18 cellular contexts compared by ENCODE assay signal in the genomic region with DNA sequence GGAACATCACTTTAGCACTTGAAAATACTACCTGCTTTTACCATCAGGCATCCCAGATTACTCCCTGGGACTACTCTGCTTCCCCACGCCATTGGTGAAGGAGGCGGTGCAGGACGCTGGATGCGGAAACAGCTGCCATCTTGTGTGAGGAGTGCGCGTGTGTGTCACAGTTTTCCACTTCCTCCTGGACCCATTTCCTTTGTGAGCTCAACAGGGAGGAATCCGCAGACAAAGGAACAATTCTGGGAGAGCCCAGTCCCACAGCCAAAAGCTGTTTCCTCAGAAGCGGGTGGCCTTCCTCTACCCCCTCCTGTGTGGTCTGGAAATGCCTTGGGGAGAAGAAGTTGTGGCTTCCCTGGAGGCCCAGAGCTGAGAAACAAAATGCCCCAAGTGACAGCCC. TPM values are rescaled to one million over a fixed set of nuclear protein-coding genes. Genes with fewer than 3 reads are reported as not detected.
A peak's percentile ranks its signal among the peaks of the same experiment; 100 is the strongest.
DNase-seq lines count a peak whose midpoint lies in the region; ATAC-seq, FAIRE-seq and TF ChIP-seq lines count a peak whose summit lies in the region.
"Had no signal": no experiment of that assay in that cellular context is flagged by ENCODE, and none has a peak within 500 bp of the region (broad histone marks: within the 10 kb centered on the region; RNA-seq: fewer than 3 reads in every experiment).

No MANE protein-coding gene starts in this region.

- H3K27ac ChIP-seq in ovary, result no peak overlapping the region

- ATAC-seq in left lobe of liver, result peak; percentile 38
- peak; percentile 39 to 45 for ATAC-seq in stimulated activated naive B cell treated with anti-CD40 and anti-IgM and Interleukin-4, amounts not matched to agents 10 μg/mL and 1 μg/mL and 100 μg/mL, for 72 hours (replicated peaks)
- no peak for ATAC-seq in GM19395 (IDR thresholded peaks at IDR 0.05; ENCODE audit: unreplicated experiment)
- ATAC-seq: stimulated activated effector memory CD8-positive, alpha-beta T cell treated with anti-CD3 and anti-CD28 coated beads, Interleukin-12 subunit alpha, Interleukin-12 subunit beta, amount 100 ng/mL, for 72 hours had no signal

- H3K9me3 ChIP-seq in ovary, result no peaks in the 10 kb centered on the region

- TF ChIP-seq CTCF in ovary (IDR thresholded peaks at IDR 0.05), result no peak

- peaks cover 0 to 1% of the 10 kb centered on the region in 2 donors for H3K4me1 Mint-ChIP-seq in stimulated activated naive B cell treated with anti-CD40 and anti-IgM and Interleukin-4, amounts not matched to agents 10 μg/mL and 1 μg/mL and 100 μg/mL, for 72 hours
- H3K4me1 Mint-ChIP-seq: naive B cell; stimulated activated effector memory CD8-positive, alpha-beta T cell treated with anti-CD3 and anti-CD28 coated beads, Interleukin-12 subunit alpha, Interleukin-12 subunit beta, amount 100 ng/mL, for 72 hours had no signal

- no peak overlapping the region for H3K4me3 ChIP-seq in ovary

- no peak overlapping the region for H3K4me3 Mint-ChIP-seq in stimulated activated naive B cell treated with anti-CD40 and anti-IgM and Interleukin-4, amounts not matched to agents 10 μg/mL and 1 μg/mL and 100 μg/mL, for 72 hours
- H3K4me3 Mint-ChIP-seq: activated CD4-positive, alpha-beta memory T cell treated with anti-CD3 and anti-CD28 coated beads for 36 hours; stimulated activated effector memory CD8-positive, alpha-beta T cell treated with anti-CD3 and anti-CD28 coated beads, Interleukin-12 subunit alpha, Interleukin-12 subunit beta, amount 100 ng/mL, for 72 hours had no signal

- no peak for TF ChIP-seq EP300 in ovary (IDR thresholded peaks at IDR 0.05)

- H3K27me3 Mint-ChIP-seq in stimulated activated naive B cell treated with anti-CD40 and anti-IgM and Interleukin-4, amounts not matched to agents 10 μg/mL and 1 μg/mL and 100 μg/mL, for 72 hours, result peaks cover 9 to 15% of the 10 kb centered on the region in 2 donors

- DNase-seq in GM12891 (ENCODE audit: insufficient read length, low spot score) (no peak), dermis microvascular lymphatic vessel endothelial cell (ENCODE audit: low read depth in 2 of 2) (peak; percentile 86 to 91), left lobe of liver (ENCODE audit: low spot score) (no peak), amniotic stem cell (lab: John Stamatoyannopoulos, UW) (no peak), ovary (no peak), NCI-H187 (lab: John Stamatoyannopoulos, UW) (no peak)
- DNase-seq in stimulated activated naive B cell treated with anti-CD40 and anti-IgM and Interleukin-4, amounts not matched to agents 10 μg/mL and 1 μg/mL and 100 μg/mL, for 72 hours, result no peak
- DNase-seq: activated CD4-positive, alpha-beta memory T cell treated with anti-CD3 and anti-CD28 coated beads for 36 hours; Calu3; islet precursor cell; KG1; naive B cell; NCI-H1417; NCI-H510A; stimulated activated CD4-positive, alpha-beta T cell treated with anti-CD3 and anti-CD28 coated beads, Interleukin-4, amount 100 ng/mL, for 24 hours had no signal

- no peaks in the 10 kb centered on the region for H3K4me1 ChIP-seq in ovary (ENCODE audit: insufficient read depth)

- FAIRE-seq in GM12891 (lab: Jason Lieb, UNC), result no peak
- FAIRE-seq: RCC 7860 had no signal

- H3K27me3 ChIP-seq in ovary, result no peaks in the 10 kb centered on the region

- intact Hi-C loops in ovary (cut with DNase I), result no loop called here

- H3K36me3 ChIP-seq in ovary, result no peaks in the 10 kb centered on the region

- H3K9me3 Mint-ChIP-seq in stimulated activated naive B cell treated with anti-CD40 and anti-IgM and Interleukin-4, amounts not matched to agents 10 μg/mL and 1 μg/mL and 100 μg/mL, for 72 hours, result no peaks in the 10 kb centered on the region
- H3K9me3 Mint-ChIP-seq: activated CD4-positive, alpha-beta memory T cell treated with anti-CD3 and anti-CD28 coated beads for 36 hours; stimulated activated effector memory CD8-positive, alpha-beta T cell treated with anti-CD3 and anti-CD28 coated beads, Interleukin-12 subunit alpha, Interleukin-12 subunit beta, amount 100 ng/mL, for 72 hours had no signal

- 86 to 93% (median 89%) methylated on average over 8 of the region's 8 CpGs for WGBS in ovary, 3 donors

- no peaks in the 10 kb centered on the region for H3K36me3 Mint-ChIP-seq in stimulated activated naive B cell treated with anti-CD40 and anti-IgM and Interleukin-4, amounts not matched to agents 10 μg/mL and 1 μg/mL and 100 μg/mL, for 72 hours
- H3K36me3 Mint-ChIP-seq: activated CD4-positive, alpha-beta memory T cell treated with anti-CD3 and anti-CD28 coated beads for 36 hours; naive B cell; stimulated activated effector memory CD8-positive, alpha-beta T cell treated with anti-CD3 and anti-CD28 coated beads, Interleukin-12 subunit alpha, Interleukin-12 subunit beta, amount 100 ng/mL, for 72 hours had no signal

- TF ChIP-seq POLR2A in GM12891 (IDR thresholded peaks at IDR 0.05; ENCODE audit: low read depth, low read length), result no peak
- no peak for TF ChIP-seq POLR2A in ovary (IDR thresholded peaks at IDR 0.05)

- H3K27ac Mint-ChIP-seq in stimulated activated naive B cell treated with anti-CD40 and anti-IgM and Interleukin-4, amounts not matched to agents 10 μg/mL and 1 μg/mL and 100 μg/mL, for 72 hours, result no peak overlapping the region
- H3K27ac Mint-ChIP-seq: activated CD4-positive, alpha-beta memory T cell treated with anti-CD3 and anti-CD28 coated beads for 36 hours; stimulated activated effector memory CD8-positive, alpha-beta T cell treated with anti-CD3 and anti-CD28 coated beads, Interleukin-12 subunit alpha, Interleukin-12 subunit beta, amount 100 ng/mL, for 72 hours had no signal

TF ChIP-seq in GM12891, 5 proteins besides CTCF, POLR2A, EP300 and RAD21:
- TF ChIP-seq POU2F2 (IDR thresholded peaks at IDR 0.05; ENCODE audit: low read depth, low read length) (no peak), SPI1 (IDR thresholded peaks at IDR 0.05; ENCODE audit: low read depth, low read length) (peak; percentile 45; the same call in 1 of the 2 replicates), POLR2AphosphoS5 (IDR thresholded peaks at IDR 0.05; ENCODE audit: low read depth, low read length) (no peak), PAX5 (IDR thresholded peaks at IDR 0.05; ENCODE audit: insufficient read depth, low read length, severe bottlenecking) (no peak), TAF1 (IDR thresholded peaks at IDR 0.05; ENCODE audit: low read depth, low read length) (no peak)

RNA-seq across cellular contexts. Expression of gene AFAP1L1, which starts 16.8 kb away (rescaled TPM):
- 0.05 TPM for polyA plus RNA-seq in GM12891 (2012; ENCODE audit: low read depth, missing spikeins)
- total RNA-seq in dermis microvascular lymphatic vessel endothelial cell, result 144 and 264 TPM in 2 replicates
- 2.6 TPM for total RNA-seq in left lobe of liver
- 10 to 100 TPM in 3 of 7 donors, 1 to 10 TPM in 4; 3.2 to 15.9 (median 8.3) TPM for total RNA-seq in ovary
- 10 to 100 TPM in 1 of 2 donors, 1 to 10 TPM in 1; 7.8 to 17.8 TPM for polyA plus RNA-seq in ovary
- total RNA-seq: activated CD4-positive, alpha-beta memory T cell treated with anti-CD3 and anti-CD28 coated beads for 36 hours had no signal

RNA-seq across cellular contexts. Expression of gene GRPEL2, which starts 56.9 kb away (rescaled TPM):
- polyA plus RNA-seq in GM12891 (2012; ENCODE audit: low read depth, missing spikeins), result 5.9 TPM
- total RNA-seq in dermis microvascular lymphatic vessel endothelial cell, result 44.0 and 103 TPM in 2 replicates
- total RNA-seq in left lobe of liver, result 5.1 TPM
- total RNA-seq in ovary, result 10 to 100 TPM in 6 of 7 donors, 1 to 10 TPM in 1; 7.8 to 17.5 (median 13.0) TPM
- 1 to 10 TPM; 5.9 to 6.8 TPM for polyA plus RNA-seq in ovary

Comparison
In these comparisons a context has a peak if more than half of its experiments do, and no peak if none do; other contexts are left out.
1. DNase-seq: peak in dermis microvascular lymphatic vessel endothelial cell (2 of 2); none in GM12891 (single experiment), left lobe of liver (single experiment), stimulated activated naive B cell treated with anti-CD40 and anti-IgM and Interleukin-4, amounts not matched to agents 10 μg/mL and 1 μg/mL and 100 μg/mL, for 72 hours (single experiment), amniotic stem cell (single experiment), ovary (0 of 5) and NCI-H187 (0 of 2).